In genomic region chr3:126342991-126343661, GRCh38 we compare ENCODE assay signal across 13 cellular contexts. TPM values are rescaled to one million over a fixed set of nuclear protein-coding genes. Genes with fewer than 3 reads are reported as not detected.
A peak's percentile ranks its signal among the peaks of the same experiment; 100 is the strongest.
DNase-seq lines count a peak whose midpoint lies in the region; ATAC-seq and TF ChIP-seq lines count a peak whose summit lies in the region.
"Had no signal": no experiment of that assay in that cellular context is flagged by ENCODE, and none has a peak within 500 bp of the region (broad histone marks: within the 10 kb centered on the region; RNA-seq: fewer than 3 reads in every experiment).

No MANE protein-coding gene starts in this region.

- no peak overlapping the region for H3K4me3 Mint-ChIP-seq in natural killer cell treated with Interleukin-12 subunit alpha and Interleukin-12 subunit beta and Interleukin-15 and Interleukin-18, amount 100 ng/mL, for 72 hours
- H3K4me3 Mint-ChIP-seq: stimulated activated naive CD8-positive, alpha-beta T cell treated with anti-CD3 and anti-CD28 coated beads, Interleukin-15, amount 100 ng/mL, for 72 hours had no signal

- no peaks in the 10 kb centered on the region for H3K9me3 Mint-ChIP-seq in natural killer cell treated with Interleukin-12 subunit alpha and Interleukin-12 subunit beta and Interleukin-15 and Interleukin-18, amount 100 ng/mL, for 72 hours
- H3K9me3 Mint-ChIP-seq: stimulated activated naive CD8-positive, alpha-beta T cell treated with anti-CD3 and anti-CD28 coated beads, Interleukin-15, amount 100 ng/mL, for 72 hours had no signal

- 0 out of 2 replicates have a peak, but pooled peaks have one; percentile 4 for TF ChIP-seq CTCF in BJ (IDR thresholded peaks at IDR 0.05; ENCODE audit: insufficient read depth, low read depth, low read length)

- H3K36me3 Mint-ChIP-seq in natural killer cell treated with Interleukin-12 subunit alpha and Interleukin-12 subunit beta and Interleukin-15 and Interleukin-18, amount 100 ng/mL, for 72 hours: no peaks in the 10 kb centered on the region

- POLR2A ChIA-PET in BJ (lab: Charles Lee): no interaction called here

- no peak for ATAC-seq in natural killer cell treated with Interleukin-12 subunit alpha and Interleukin-12 subunit beta and Interleukin-15 and Interleukin-18, amount 100 ng/mL, for 72 hours
- ATAC-seq in GM21423 (IDR thresholded peaks at IDR 0.05; ENCODE audit: unreplicated experiment): no peak
- ATAC-seq in HG03196 (IDR thresholded peaks at IDR 0.05; ENCODE audit: unreplicated experiment): no peak
- ATAC-seq: stimulated activated naive CD8-positive, alpha-beta T cell treated with anti-CD3 and anti-CD28 coated beads, Interleukin-15, amount 100 ng/mL, for 72 hours had no signal

- H3K27me3 ChIP-seq in BJ (ENCODE audit: control insufficient read depth, insufficient read depth, low read length): peaks cover 6% of the 10 kb centered on the region

- no peaks in the 10 kb centered on the region for H3K36me3 ChIP-seq in BJ (ENCODE audit: control insufficient read depth, insufficient read depth, low read length)

- no peak overlapping the region for H3K4me3 ChIP-seq in BJ (ENCODE audit: low read depth, low read length)
- no peak overlapping the region for H3K4me3 ChIP-seq in Jurkat, Clone E6-1 (ENCODE audit: low read length)

- H3K4me1 Mint-ChIP-seq in natural killer cell treated with Interleukin-12 subunit alpha and Interleukin-12 subunit beta and Interleukin-15 and Interleukin-18, amount 100 ng/mL, for 72 hours (ENCODE audit: low read depth in 2 of 2): no peaks in the 10 kb centered on the region
- H3K4me1 Mint-ChIP-seq: stimulated activated naive CD8-positive, alpha-beta T cell treated with anti-CD3 and anti-CD28 coated beads, Interleukin-15, amount 100 ng/mL, for 72 hours had no signal

- H3K27me3 Mint-ChIP-seq in natural killer cell treated with Interleukin-12 subunit alpha and Interleukin-12 subunit beta and Interleukin-15 and Interleukin-18, amount 100 ng/mL, for 72 hours: peaks cover 7 to 14% of the 10 kb centered on the region in 2 donors

- DNase-seq in BJ (ENCODE audit: low read depth) (no peak), dermis blood vessel endothelial cell (peak; percentile 12), NCI-H345 (lab: John Stamatoyannopoulos, UW) (no peak), NCI-H2227 (lab: John Stamatoyannopoulos, UW; ENCODE audit: unreplicated experiment) (no peak)
- DNase-seq in Jurkat, Clone E6-1 (ENCODE audit: low read depth, low spot score): peak; percentile 10
- DNase-seq in natural killer cell treated with Interleukin-12 subunit alpha and Interleukin-12 subunit beta and Interleukin-15 and Interleukin-18, amount 100 ng/mL, for 72 hours (ENCODE audit: low spot score): peak; percentile 59
- DNase-seq: DMS153, NCI-H1092, SHP77 had no signal

- CTCF ChIA-PET in BJ (lab: Yijun Ruan, JAX): no interaction called here

- H3K27ac Mint-ChIP-seq in natural killer cell treated with Interleukin-12 subunit alpha and Interleukin-12 subunit beta and Interleukin-15 and Interleukin-18, amount 100 ng/mL, for 72 hours: no peak overlapping the region
- H3K27ac Mint-ChIP-seq: stimulated activated naive CD8-positive, alpha-beta T cell treated with anti-CD3 and anti-CD28 coated beads, Interleukin-15, amount 100 ng/mL, for 72 hours had no signal

RNA-seq across cellular contexts. Expression of gene KLF15, which starts 14.1 kb away (rescaled TPM):
- 0.29 and 0.44 TPM in 2 replicates for polyA plus RNA-seq in BJ (2011; rRNA removed)
- 0.10 and 0.24 TPM in 2 replicates for polyA minus RNA-seq in BJ (2011; rRNA and poly(A)+ RNA removed)
- 0.79 TPM for polyA plus RNA-seq in Jurkat, Clone E6-1 (2012; ENCODE audit: insufficient read depth, insufficient read length)
- total RNA-seq in dermis blood vessel endothelial cell: 4.0 and 5.6 TPM in 2 replicates
- total RNA-seq in natural killer cell treated with Interleukin-12 subunit alpha and Interleukin-12 subunit beta and Interleukin-15 and Interleukin-18, amount 100 ng/mL, for 72 hours: under 1 TPM in 1 of 2 donors, not detected in 1; 0.26 TPM

RNA-seq across cellular contexts. Expression of gene CFAP100, which starts 51.6 kb away (rescaled TPM):
- not detected in 2 replicates for polyA plus RNA-seq in BJ (2011; rRNA removed)
- polyA minus RNA-seq in BJ (2011; rRNA and poly(A)+ RNA removed): not detected in 2 replicates
- not detected for polyA plus RNA-seq in Jurkat, Clone E6-1 (2012; ENCODE audit: insufficient read depth, insufficient read length)
- not detected in 2 replicates for total RNA-seq in dermis blood vessel endothelial cell
- not detected for total RNA-seq in natural killer cell treated with Interleukin-12 subunit alpha and Interleukin-12 subunit beta and Interleukin-15 and Interleukin-18, amount 100 ng/mL, for 72 hours
- total RNA-seq: skeletal muscle tissue had no signal

Comparison
In these comparisons a context has a peak if more than half of its experiments do, and no peak if none do; other contexts are left out.
1. DNase-seq: peak in Jurkat, Clone E6-1 (single experiment), dermis blood vessel endothelial cell (single experiment) and natural killer cell treated with Interleukin-12 subunit alpha and Interleukin-12 subunit beta and Interleukin-15 and Interleukin-18, amount 100 ng/mL, for 72 hours (single experiment); none in BJ (single experiment), NCI-H345 (single experiment) and NCI-H2227 (single experiment).